In the genomic region with DNA sequence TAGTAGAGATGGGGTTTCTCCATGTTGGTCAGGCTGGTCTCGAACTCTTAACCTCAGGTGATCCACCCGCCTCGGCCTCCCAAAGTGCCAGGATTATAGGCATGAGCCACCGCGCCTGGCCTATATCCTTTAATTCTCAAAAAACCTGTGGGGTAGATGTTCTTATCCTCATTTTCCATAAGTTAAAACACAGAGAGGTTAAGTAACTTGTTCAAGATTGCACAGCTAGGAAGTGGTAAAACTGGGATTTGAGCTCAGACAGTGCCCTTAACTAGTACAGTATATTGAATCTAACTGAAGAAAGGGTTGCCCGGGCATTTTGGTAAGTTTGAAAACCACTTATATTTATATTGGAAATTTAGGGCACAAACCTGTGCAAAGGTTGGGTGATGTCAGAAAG, we compare ENCODE assay signal across 35 cellular contexts.
"Had no signal": no experiment of that assay in that cellular context is flagged by ENCODE, and none has a peak within 500 bp of the region (broad histone marks: within the 10 kb centered on the region; RNA-seq: fewer than 3 reads in every experiment).

No MANE protein-coding gene starts in this region.

- DNase-seq: Karpas-422, Kasumi-1, MG63, MM.1S, MV-4-11, NCI-H1048, NCI-H1092, NCI-H1092 treated with DMSO at 0.1 percent for 48 hours, NCI-H1105, NCI-H1105 treated with DMSO at 0.1 percent for 48 hours, NCI-H1417, NCI-H1417 treated with DMSO at 0.1 percent for 48 hours, NCI-H1436, NCI-H1436 treated with DMSO at 0.1 percent for 48 hours, NCI-H146, NCI-H1694, NCI-H1694 treated with DMSO at 0.1 percent for 48 hours, NCI-H187, NCI-H187 treated with DMSO at 0.1 percent for 48 hours, NCI-H1930, NCI-H2029, NCI-H2029 treated with DMSO at 0.1 percent for 48 hours, NCI-H2081, NCI-H2081 treated with DMSO at 0.1 percent for 48 hours, NCI-H2107, NCI-H2171, NCI-H2171 treated with DMSO at 0.1 percent for 48 hours, NCI-H2227 treated with DMSO at 0.1 percent for 48 hours, NCI-H226, NCI-H345, NCI-H446, NCI-H446 treated with DMSO at 0.1 percent for 48 hours, NCI-H510A, NCI-H510A treated with DMSO at 0.1 percent for 48 hours, NCI-H524 had no signal

- H3K27me3 ChIP-seq: MG63 had no signal

- H3K9me3 ChIP-seq: MG63 had no signal

- H3K36me3 ChIP-seq: MG63 had no signal

- H3K4me3 ChIP-seq: MG63 had no signal
